8 cellular contexts compared by ENCODE assay signal in genomic region chr4:77076889-77077635, GRCh38. TPM values are rescaled to one million over a fixed set of nuclear protein-coding genes. Genes with fewer than 3 reads are reported as not detected.
DNase-seq lines count a peak whose midpoint lies in the region; ATAC-seq, FAIRE-seq and TF ChIP-seq lines count a peak whose summit lies in the region.

No MANE protein-coding gene starts in this region.

- H3K4me2 ChIP-seq in HepG2 (ENCODE audit: low read depth, low read length) = peak overlapping the region; percentile 87

- H2AFZ ChIP-seq in HepG2 (ENCODE audit: low read length) = peak overlapping the region; percentile 96

- no peaks in the 10 kb centered on the region for H3K9me3 Mint-ChIP-seq in activated T-helper 2 cell treated with anti-CD3 and anti-CD28 coated beads, Interferon-gamma antibody, Interleukin-2, Interleukin-4, amounts not matched to agents 10 μg/mL and 5 μg/mL and 100 μg/mL, durations not matched to agents 14 hours and 24 hours and 36 hours

- peaks cover 18% of the 10 kb centered on the region for H3K4me1 ChIP-seq in HepG2 (ENCODE audit: insufficient read depth, low read length)
- H3K4me1 ChIP-seq in thyroid gland = peaks cover 12 to 16% of the 10 kb centered on the region in 2 donors

- no peak for TF ChIP-seq RAD21 in HepG2 (CRISPR knock-in tag; IDR thresholded peaks at IDR 0.05)

- DNase-seq in activated T-cell treated with anti-CD3 and anti-CD28 coated beads, Interleukin-2, amount 50 U/mL, for 48 hours = peak; percentile 38
- DNase-seq in activated T-cell treated with anti-CD3 and anti-CD28 coated beads, Interleukin-2, amount 50 U/mL, for 1 hour = no peak
- DNase-seq in activated T-helper 2 cell treated with anti-CD3 and anti-CD28 coated beads, Interferon-gamma antibody, Interleukin-2, Interleukin-4, amounts not matched to agents 10 μg/mL and 5 μg/mL and 100 μg/mL, durations not matched to agents 14 hours and 24 hours and 36 hours (ENCODE audit: low spot score) = no peak
- no peak for DNase-seq in HepG2 (ENCODE audit: low spot score)
- DNase-seq in thyroid gland = no peak
- no peak for DNase-seq in stimulated activated CD4-positive, alpha-beta T cell treated with anti-CD3 and anti-CD28 coated beads, Interleukin-1b, Interleukin-23, amount 100 ng/mL, for 48 hours

- FAIRE-seq in HepG2 (lab: Jason Lieb, UNC) = no peak

- H3K27me3 Mint-ChIP-seq in activated T-helper 2 cell treated with anti-CD3 and anti-CD28 coated beads, Interferon-gamma antibody, Interleukin-2, Interleukin-4, amounts not matched to agents 10 μg/mL and 5 μg/mL and 100 μg/mL, durations not matched to agents 14 hours and 24 hours and 36 hours (ENCODE audit: low read depth) = no peaks in the 10 kb centered on the region

- POLR2A ChIA-PET in HepG2 (lab: Yijun Ruan, JAX) = interaction anchor here (0.7 to 1.2 kb wide), 4 partner anchors 13 to 180 kb away, joined by 3 read pairs; partner anchors contain the start of genes CCNG2 and SOWAHB

- H3K79me2 ChIP-seq in HepG2 (ENCODE audit: insufficient read depth, low read length) = peaks cover 31% of the 10 kb centered on the region

- TF ChIP-seq CTCF in HepG2 (CRISPR knock-in tag; IDR thresholded peaks at IDR 0.05) = no peak
- no peak for TF ChIP-seq CTCF in thyroid gland (IDR thresholded peaks at IDR 0.05)

- peak overlapping the region; percentile 95 for H3K27ac ChIP-seq in HepG2 (ENCODE audit: extremely low read length, insufficient read depth, low read length)
- H3K27ac ChIP-seq in thyroid gland = peak overlapping the region; percentile 98 to 100 (median 100)

- no peak for ATAC-seq in HepG2
- ATAC-seq in HG03457 (IDR thresholded peaks at IDR 0.05; ENCODE audit: unreplicated experiment) = no peak
- ATAC-seq in GM18870 (IDR thresholded peaks at IDR 0.05; ENCODE audit: unreplicated experiment) = no peak

- H3K27me3 ChIP-seq in HepG2 (ENCODE audit: control insufficient read depth in 1 of 2, insufficient read depth in 2 of 2, low read length in 2 of 2) (no peaks in the 10 kb centered on the region), thyroid gland (no peaks in the 10 kb centered on the region)

- CTCF ChIA-PET in HepG2 (lab: Yijun Ruan, JAX; ENCODE audit: low intra/inter-chr PET ratio, low total read pairs) = no interaction called here

- H3K4me3 Mint-ChIP-seq in activated T-helper 2 cell treated with anti-CD3 and anti-CD28 coated beads, Interferon-gamma antibody, Interleukin-2, Interleukin-4, amounts not matched to agents 10 μg/mL and 5 μg/mL and 100 μg/mL, durations not matched to agents 14 hours and 24 hours and 36 hours (ENCODE audit: low read depth) = peak overlapping the region; percentile 94

- peaks cover 22% of the 10 kb centered on the region for H3K36me3 Mint-ChIP-seq in activated T-helper 2 cell treated with anti-CD3 and anti-CD28 coated beads, Interferon-gamma antibody, Interleukin-2, Interleukin-4, amounts not matched to agents 10 μg/mL and 5 μg/mL and 100 μg/mL, durations not matched to agents 14 hours and 24 hours and 36 hours (ENCODE audit: low read depth)

- TF ChIP-seq EP300 in HepG2 (IDR thresholded peaks at IDR 0.05; ENCODE audit: low read depth in 2 of 2, low read length in 2 of 2) (no peak), HepG2 (CRISPR knock-in tag; IDR thresholded peaks at IDR 0.05; ENCODE audit: borderline replicate concordance) (no peak)

- H3K9me3 ChIP-seq in HepG2 (ENCODE audit: low read length) (no peaks in the 10 kb centered on the region), thyroid gland (no peaks in the 10 kb centered on the region)

- WGBS in HepG2 (ENCODE audit: low lambda C conversion rate) = 92% methylated on average over 10 of the region's 10 CpGs
- 88 to 90% methylated on average over 10 of the region's 10 CpGs for WGBS in thyroid gland, 2 donors

- H3K36me3 ChIP-seq in HepG2 (replicated peaks in 1 of 2; ENCODE audit: control insufficient read depth in 1 of 2, insufficient read depth in 2 of 2, low read length in 2 of 2) = no peaks in the 10 kb centered on the region
- H3K36me3 ChIP-seq in thyroid gland = no peaks in the 10 kb centered on the region

- peak overlapping the region; percentile 98; the same call in 1 of the 2 replicates for H3K9ac ChIP-seq in HepG2 (ENCODE audit: insufficient read depth, low read depth, low read length)

- H3K4me1 Mint-ChIP-seq in activated T-helper 2 cell treated with anti-CD3 and anti-CD28 coated beads, Interferon-gamma antibody, Interleukin-2, Interleukin-4, amounts not matched to agents 10 μg/mL and 5 μg/mL and 100 μg/mL, durations not matched to agents 14 hours and 24 hours and 36 hours (ENCODE audit: low read depth) = peaks cover 34% of the 10 kb centered on the region

- no TSS peak for BruUV-seq in HepG2 (replicated peaks; lab: Mats Ljungman, UMichigan)

- peaks cover 25% of the 10 kb centered on the region for H4K20me1 ChIP-seq in HepG2 (ENCODE audit: insufficient read depth, low read length)

- TF ChIP-seq POLR2A in HepG2 (IDR thresholded peaks at IDR 0.05; ENCODE audit: insufficient read depth in 1 of 2, low read depth in 2 of 2, low read length in 2 of 2) (no peak), thyroid gland (IDR thresholded peaks at IDR 0.05) (no peak)

- H3K4me3 ChIP-seq in HepG2 (replicated peaks in 1 of 3; ENCODE audit: insufficient read depth in 1 of 3, low read depth in 2 of 3, low read length in 3 of 3) (peak overlapping the region; percentile 76 to 86 (median 86); a peak in 5 of 6 replicates), thyroid gland (replicated peaks in 1 of 3) (peak overlapping the region in 1 of 3 donors; percentile 87)

- intact Hi-C loops in activated T-helper 2 cell treated with anti-CD3 and anti-CD28 coated beads, Interferon-gamma antibody, Interleukin-2, Interleukin-4, amounts not matched to agents 10 μg/mL and 5 μg/mL and 100 μg/mL, durations not matched to agents 14 hours and 24 hours and 36 hours (cut with micrococcal nuclease) = loop anchor here (1.0 to 10.0 kb wide), 9 partner anchors 18 to 1405 kb away; partner anchors contain the start of genes G3BP2 and NUP54
- intact Hi-C loops in HepG2 (cut with micrococcal nuclease; ENCODE audit: unreplicated experiment) = loop anchor here (2.0 kb wide), 1 partner anchor 80 kb away; the partner anchor contains the start of gene CCNG2
- intact Hi-C loops in thyroid gland (cut with DNase I) = loop anchor here (5.0 kb wide), 1 partner anchor 80 kb away; the partner anchor contains the start of gene CCNG2

- in situ Hi-C loops in HepG2 (cut with HindIII; ENCODE audit: extremely low pct_ligation_motif_present, low pct_unique_long_range_greater_than_20kb) = loop anchor here (5.0 kb wide), 1 partner anchor 80 kb away; the partner anchor contains the start of gene CCNG2

- H3K27ac Mint-ChIP-seq in activated T-helper 2 cell treated with anti-CD3 and anti-CD28 coated beads, Interferon-gamma antibody, Interleukin-2, Interleukin-4, amounts not matched to agents 10 μg/mL and 5 μg/mL and 100 μg/mL, durations not matched to agents 14 hours and 24 hours and 36 hours = peak overlapping the region; percentile 100

TF ChIP-seq in HepG2, 621 proteins besides CTCF, POLR2A, EP300 and RAD21:
- no peak for TF ChIP-seq FOXA3 (CRISPR knock-in tag; IDR thresholded peaks at IDR 0.05)

RNA-seq across cellular contexts. Expression of gene CCNI, which starts 1.3 kb away (rescaled TPM):
- total RNA-seq in activated T-helper 2 cell treated with anti-CD3 and anti-CD28 coated beads, Interferon-gamma antibody, Interleukin-2, Interleukin-4, amounts not matched to agents 10 μg/mL and 5 μg/mL and 100 μg/mL, durations not matched to agents 14 hours and 24 hours and 36 hours = 321 and 330 TPM in 2 replicates
- 43.5 and 73.5 TPM in 2 replicates for total RNA-seq in HepG2 (2016; rRNA removed; fragmentation: Illumina TruSeq; extraction: Trizol)
- total RNA-seq in HepG2 (2016; cell fraction: cytosol; rRNA removed; fragmentation: Illumina TruSeq; extraction: Trizol; ENCODE audit: low read depth) = 50.2 and 52.8 TPM in 2 replicates
- total RNA-seq in HepG2 (2016; cell fraction: insoluble cytoplasmic fraction; rRNA removed; fragmentation: Illumina TruSeq; extraction: Trizol) = 41.4 and 68.2 TPM in 2 replicates
- total RNA-seq in HepG2 (2016; cell fraction: membrane; rRNA removed; fragmentation: Illumina TruSeq; extraction: Trizol) = 161 and 167 TPM in 2 replicates
- total RNA-seq in HepG2 (2016; cell fraction: nucleus; rRNA removed; fragmentation: Illumina TruSeq; extraction: Trizol) = 39.6 and 40.4 TPM in 2 replicates
- 98.7 and 122 TPM in 2 replicates for polyA plus RNA-seq in HepG2 (2011; rRNA removed)
- polyA plus RNA-seq in HepG2 (2011; cell fraction: cytosol; rRNA removed) = 75.3 and 115 TPM in 2 replicates
- 18.1 and 30.8 TPM in 2 replicates for polyA plus RNA-seq in HepG2 (2011; cell fraction: nucleus; rRNA removed)
- 150 and 164 TPM in 2 replicates for polyA plus RNA-seq in HepG2 (2012)
- 114 and 139 TPM in 2 replicates for polyA plus RNA-seq in HepG2 (2016; cell fraction: cytosol; fragmentation: Illumina TruSeq; extraction: Trizol; ENCODE audit: low read depth)
- 121 and 136 TPM in 2 replicates for polyA plus RNA-seq in HepG2 (2016; cell fraction: insoluble cytoplasmic fraction; fragmentation: Illumina TruSeq; extraction: Trizol; ENCODE audit: low read depth)
- 246 TPM in 2 replicates for polyA plus RNA-seq in HepG2 (2016; cell fraction: membrane; fragmentation: Illumina TruSeq; extraction: Trizol; ENCODE audit: low read depth)
- 57.5 and 63.5 TPM in 2 replicates for polyA plus RNA-seq in HepG2 (2016; cell fraction: nucleus; fragmentation: Illumina TruSeq; extraction: Trizol; ENCODE audit: insufficient read depth, low read depth)
- polyA minus RNA-seq in HepG2 (2011; rRNA and poly(A)+ RNA removed; ENCODE audit: low replicate concordance) = 248 and 399 TPM in 2 replicates
- polyA minus RNA-seq in HepG2 (2011; cell fraction: cytosol; rRNA and poly(A)+ RNA removed) = 137 and 168 TPM in 2 replicates
- 63.2 and 103 TPM in 2 replicates for polyA minus RNA-seq in HepG2 (2011; cell fraction: nucleus; rRNA and poly(A)+ RNA removed)
- total RNA-seq in thyroid gland = 100 to 1,000 TPM; 302 to 449 (median 371) TPM

Comparison
In these comparisons a context has a peak if more than half of its experiments do, and no peak if none do; other contexts are left out.
1. DNase-seq: peak in activated T-cell treated with anti-CD3 and anti-CD28 coated beads, Interleukin-2, amount 50 U/mL, for 48 hours (2 of 2); none in activated T-cell treated with anti-CD3 and anti-CD28 coated beads, Interleukin-2, amount 50 U/mL, for 1 hour (single experiment), activated T-helper 2 cell treated with anti-CD3 and anti-CD28 coated beads, Interferon-gamma antibody, Interleukin-2, Interleukin-4, amounts not matched to agents 10 μg/mL and 5 μg/mL and 100 μg/mL, durations not matched to agents 14 hours and 24 hours and 36 hours (single experiment), HepG2 (single experiment), thyroid gland (0 of 2) and stimulated activated CD4-positive, alpha-beta T cell treated with anti-CD3 and anti-CD28 coated beads, Interleukin-1b, Interleukin-23, amount 100 ng/mL, for 48 hours (single experiment).